In the genomic region with DNA sequence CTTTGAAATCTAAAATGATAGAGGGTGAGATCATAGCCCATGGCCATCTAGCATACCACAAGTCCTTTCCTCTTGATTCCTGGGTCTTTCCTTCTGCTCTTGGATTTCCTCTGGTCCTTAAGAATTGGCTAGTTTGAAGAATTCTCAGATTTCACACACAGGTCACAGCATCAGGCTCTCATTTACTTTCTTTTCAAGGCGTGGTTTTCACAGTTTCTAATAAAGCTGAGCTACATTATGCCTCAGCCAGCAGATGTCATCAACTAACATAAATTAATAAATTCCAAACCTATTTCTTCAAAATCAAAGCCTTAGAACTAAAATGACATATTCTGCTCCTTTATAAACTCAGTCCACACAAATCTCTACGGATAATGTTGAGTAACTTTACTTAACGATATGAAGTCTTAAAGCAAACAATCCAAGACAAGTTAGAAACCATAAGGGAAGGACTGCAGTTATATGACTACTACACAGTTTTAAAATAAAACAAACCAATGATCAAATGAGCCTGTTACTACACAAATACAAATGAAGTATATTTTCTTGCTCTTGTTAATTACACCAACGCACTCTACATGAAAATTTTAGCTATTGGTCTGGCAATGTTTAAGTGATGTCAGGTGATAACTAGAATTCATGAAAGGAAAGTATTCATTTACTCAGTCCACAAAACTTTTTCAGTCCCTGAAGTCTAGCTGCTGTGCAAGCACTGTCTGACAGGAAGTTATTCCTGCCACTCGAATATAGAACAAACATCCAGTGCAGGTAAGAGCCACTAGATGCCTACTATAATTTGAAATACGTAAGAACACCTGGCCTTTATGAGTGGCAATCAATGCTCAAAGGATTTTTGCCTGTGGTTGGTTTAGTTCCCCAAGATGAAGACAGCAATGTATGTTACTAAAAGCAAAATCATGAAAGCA, we compare ENCODE assay signal across 1 cellular context.
TF ChIP-seq lines count a peak whose summit lies in the region.

No MANE protein-coding gene starts in this region.

TF ChIP-seq in SK-N-SH, 30 proteins besides CTCF, POLR2A, EP300 and RAD21:
- no peak for TF ChIP-seq NFIC (IDR thresholded peaks at IDR 0.05; ENCODE audit: borderline replicate concordance)
- TF ChIP-seq, protein P1, sequence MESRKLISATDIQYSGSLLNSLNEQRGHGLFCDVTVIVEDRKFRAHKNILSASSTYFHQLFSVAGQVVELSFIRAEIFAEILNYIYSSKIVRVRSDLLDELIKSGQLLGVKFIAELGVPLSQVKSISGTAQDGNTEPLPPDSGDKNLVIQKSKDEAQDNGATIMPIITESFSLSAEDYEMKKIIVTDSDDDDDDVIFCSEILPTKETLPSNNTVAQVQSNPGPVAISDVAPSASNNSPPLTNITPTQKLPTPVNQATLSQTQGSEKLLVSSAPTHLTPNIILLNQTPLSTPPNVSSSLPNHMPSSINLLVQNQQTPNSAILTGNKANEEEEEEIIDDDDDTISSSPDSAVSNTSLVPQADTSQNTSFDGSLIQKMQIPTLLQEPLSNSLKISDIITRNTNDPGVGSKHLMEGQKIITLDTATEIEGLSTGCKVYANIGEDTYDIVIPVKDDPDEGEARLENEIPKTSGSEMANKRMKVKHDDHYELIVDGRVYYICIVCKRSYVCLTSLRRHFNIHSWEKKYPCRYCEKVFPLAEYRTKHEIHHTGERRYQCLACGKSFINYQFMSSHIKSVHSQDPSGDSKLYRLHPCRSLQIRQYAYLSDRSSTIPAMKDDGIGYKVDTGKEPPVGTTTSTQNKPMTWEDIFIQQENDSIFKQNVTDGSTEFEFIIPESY (IDR thresholded peaks at IDR 0.05; ENCODE audit: borderline replicate concordance, low read depth), result no peak
- no peak for TF ChIP-seq TEAD4 (IDR thresholded peaks at IDR 0.05; ENCODE audit: borderline replicate concordance, insufficient read depth)
- TF ChIP-seq REST (IDR thresholded peaks at IDR 0.05; ENCODE audit: low read depth, low read length), result no peak
- no peak for TF ChIP-seq USF2 (IDR thresholded peaks at IDR 0.05; ENCODE audit: borderline replicate concordance, low read depth, low read length)
- TF ChIP-seq EZH2phosphoT487 (IDR thresholded peaks at IDR 0.05; ENCODE audit: borderline replicate concordance, low read depth), result no peak
- no peak for TF ChIP-seq MEF2A (IDR thresholded peaks at IDR 0.05; ENCODE audit: borderline replicate concordance, low read depth)
- TF ChIP-seq, protein P2, sequence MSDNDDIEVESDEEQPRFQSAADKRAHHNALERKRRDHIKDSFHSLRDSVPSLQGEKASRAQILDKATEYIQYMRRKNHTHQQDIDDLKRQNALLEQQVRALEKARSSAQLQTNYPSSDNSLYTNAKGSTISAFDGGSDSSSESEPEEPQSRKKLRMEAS (IDR thresholded peaks at IDR 0.05; ENCODE audit: low read depth), result no peak
- no peak for TF ChIP-seq POLR2AphosphoS5 (IDR thresholded peaks at IDR 0.05; ENCODE audit: low read depth, low read length)
- no peak for TF ChIP-seq YY1 (IDR thresholded peaks at IDR 0.05; ENCODE audit: low read depth)
- no peak for TF ChIP-seq CHD2 (IDR thresholded peaks at IDR 0.05; ENCODE audit: low read length, partially characterized antibody)
- no peak for TF ChIP-seq RCOR1 (IDR thresholded peaks at IDR 0.05; ENCODE audit: low read length)
- no peak for TF ChIP-seq FOXM1 (IDR thresholded peaks at IDR 0.05; ENCODE audit: low read depth)
- no peak for TF ChIP-seq RXRA (IDR thresholded peaks at IDR 0.05; ENCODE audit: borderline replicate concordance, low read depth)
- TF ChIP-seq NRF1 (IDR thresholded peaks at IDR 0.05; ENCODE audit: low read depth, low read length), result no peak
- no peak for TF ChIP-seq SIN3A (IDR thresholded peaks at IDR 0.05; ENCODE audit: borderline replicate concordance, low read depth, low read length)
